21 cellular contexts compared by ENCODE assay signal in genomic region chr3:67414740-67415139, GRCh38.
DNase-seq lines count a peak whose midpoint lies in the region; ATAC-seq and TF ChIP-seq lines count a peak whose summit lies in the region.
"Had no signal": no experiment of that assay in that cellular context is flagged by ENCODE, and none has a peak within 500 bp of the region (broad histone marks: within the 10 kb centered on the region; RNA-seq: fewer than 3 reads in every experiment).

No MANE protein-coding gene starts in this region.

- TF ChIP-seq CTCF in choroid plexus epithelial cell (conservative IDR thresholded peaks at IDR 0.05; ENCODE audit: low read depth, low read length) (no peak), left lung (IDR thresholded peaks at IDR 0.05) (no peak), PC-3 (conservative IDR thresholded peaks at IDR 0.05; ENCODE audit: low read depth, low read length) (no peak)

- H3K36me3 ChIP-seq in left lung (no peaks in the 10 kb centered on the region), PC-3 (ENCODE audit: low read depth, low read length) (no peaks in the 10 kb centered on the region)
- H3K36me3 ChIP-seq: BLaER1, SJSA1 had no signal

- H3K4me1 Mint-ChIP-seq in stimulated activated naive CD8-positive, alpha-beta T cell treated with anti-CD3 and anti-CD28 coated beads, Interleukin-15, amount 100 ng/mL, for 72 hours: peaks cover 5% of the 10 kb centered on the region
- H3K4me1 Mint-ChIP-seq: IgD-negative memory B cell had no signal

- no peak for ATAC-seq in stimulated activated naive CD8-positive, alpha-beta T cell treated with anti-CD3 and anti-CD28 coated beads, Interleukin-15, amount 100 ng/mL, for 72 hours
- no peak for ATAC-seq in stimulated activated naive CD8-positive, alpha-beta T cell treated with anti-CD3 and anti-CD28 coated beads, Interleukin-15, Interleukin-2, amounts not matched to agents 100 U/mL and 50 U/mL, for 24 hours
- ATAC-seq in left lung (peak; percentile 62), PC-3 (no peak)
- ATAC-seq: HCT116 had no signal

- no peak overlapping the region for H3K4me3 ChIP-seq in choroid plexus epithelial cell (ENCODE audit: low read depth, low read length)
- H3K4me3 ChIP-seq in left lung: no peak overlapping the region
- H3K4me3 ChIP-seq in PC-3 (ENCODE audit: low read length): no peak overlapping the region
- H3K4me3 ChIP-seq: BLaER1, PC-9, SJSA1 had no signal

- intact Hi-C loops in left lung (cut with DNase I): no loop called here
- intact Hi-C loops in PC-3 (cut with micrococcal nuclease): no loop called here

- no peaks in the 10 kb centered on the region for H4K20me1 ChIP-seq in PC-3 (ENCODE audit: low read length)
- H4K20me1 ChIP-seq: BLaER1 had no signal

- H3K79me2 ChIP-seq in PC-3 (ENCODE audit: low read length): no peaks in the 10 kb centered on the region

- POLR2A ChIA-PET in PC-3 (lab: Charles Lee; ENCODE audit: unreplicated experiment): no interaction called here

- no peaks in the 10 kb centered on the region for H3F3A ChIP-seq in PC-3 (ENCODE audit: low read length, unreplicated experiment)

- peaks cover 5 to 10% of the 10 kb centered on the region in 2 donors for H3K9me3 Mint-ChIP-seq in stimulated activated naive CD8-positive, alpha-beta T cell treated with anti-CD3 and anti-CD28 coated beads, Interleukin-15, amount 100 ng/mL, for 72 hours
- H3K9me3 Mint-ChIP-seq: IgD-negative memory B cell had no signal

- peak overlapping the region; percentile 19 to 45 for H3K27ac Mint-ChIP-seq in stimulated activated naive CD8-positive, alpha-beta T cell treated with anti-CD3 and anti-CD28 coated beads, Interleukin-15, amount 100 ng/mL, for 72 hours
- H3K27ac Mint-ChIP-seq: CD4-positive, CD25-positive, alpha-beta regulatory T cell; IgD-negative memory B cell had no signal

- no peaks in the 10 kb centered on the region for H3K9me2 ChIP-seq in PC-3 (replicated peaks; ENCODE audit: low read length)

- H3K9me3 ChIP-seq in left lung (peaks cover 2 to 3% of the 10 kb centered on the region in 2 donors), PC-3 (ENCODE audit: low read length) (no peaks in the 10 kb centered on the region)
- H3K9me3 ChIP-seq: SJSA1 had no signal

- CTCF ChIA-PET in PC-3 (lab: Charles Lee): no interaction called here

- H3K27me3 Mint-ChIP-seq in stimulated activated naive CD8-positive, alpha-beta T cell treated with anti-CD3 and anti-CD28 coated beads, Interleukin-15, amount 100 ng/mL, for 72 hours: no peaks in the 10 kb centered on the region
- H3K27me3 Mint-ChIP-seq: CD4-positive, CD25-positive, alpha-beta regulatory T cell; IgD-negative memory B cell had no signal

- H3K4me2 ChIP-seq in PC-3 (ENCODE audit: low read length): no peak overlapping the region
- H3K4me2 ChIP-seq: BLaER1, PC-9 had no signal

- H2AFZ ChIP-seq in PC-3 (ENCODE audit: low read length): no peak overlapping the region
- H2AFZ ChIP-seq: PC-9 had no signal

- H3K27ac ChIP-seq in left lung (no peak overlapping the region), PC-3 (ENCODE audit: low read length) (no peak overlapping the region)
- H3K27ac ChIP-seq: BLaER1, PC-9, SJSA1 had no signal

- no peak overlapping the region for H3K9ac ChIP-seq in PC-3 (ENCODE audit: low read length)
- H3K9ac ChIP-seq: BLaER1 had no signal

- H3K4me1 ChIP-seq in left lung (no peaks in the 10 kb centered on the region), PC-3 (ENCODE audit: insufficient read depth, low read length) (no peaks in the 10 kb centered on the region)
- H3K4me1 ChIP-seq: BLaER1, SJSA1 had no signal

- no peak overlapping the region for H3K4me3 Mint-ChIP-seq in stimulated activated naive CD8-positive, alpha-beta T cell treated with anti-CD3 and anti-CD28 coated beads, Interleukin-15, amount 100 ng/mL, for 72 hours
- H3K4me3 Mint-ChIP-seq: CD4-positive, CD25-positive, alpha-beta regulatory T cell; IgD-negative memory B cell had no signal

- H3K27me3 ChIP-seq in left lung (no peaks in the 10 kb centered on the region), PC-3 (ENCODE audit: low read length) (no peaks in the 10 kb centered on the region)
- H3K27me3 ChIP-seq: BLaER1, SJSA1 had no signal

- no TSS peak for BruUV-seq in PC-3 (replicated peaks; lab: Mats Ljungman, UMichigan)

- no peak for DNase-seq in stimulated activated naive CD8-positive, alpha-beta T cell treated with anti-CD3 and anti-CD28 coated beads, Interleukin-15, amount 100 ng/mL, for 72 hours
- no peak for DNase-seq in stimulated activated naive CD8-positive, alpha-beta T cell treated with anti-CD3 and anti-CD28 coated beads, Interleukin-15, Interleukin-2, amounts not matched to agents 100 U/mL and 50 U/mL, for 24 hours
- DNase-seq in choroid plexus epithelial cell (ENCODE audit: low read depth) (peak; percentile 43), left lung (peak; percentile 9 to 39), PC-3 (no peak), COLO668 (lab: John Stamatoyannopoulos, UW; ENCODE audit: unreplicated experiment) (no peak), NCI-H226 (no peak)
- DNase-seq: CD4-positive, CD25-positive, alpha-beta regulatory T cell; NCI-H1092 treated with DMSO at 0.1 percent for 48 hours; NCI-H1436; NCI-H187; NCI-H2081 treated with DMSO at 0.1 percent for 48 hours; NCI-H2171 treated with DMSO at 0.1 percent for 48 hours; NCI-H524 treated with DMSO at 0.1 percent for 48 hours; NCI-H774; PC-9; Right ventricle myocardium superior had no signal

Comparison
In these comparisons a context has a peak if more than half of its experiments do, and no peak if none do; other contexts are left out.
1. DNase-seq: peak in choroid plexus epithelial cell (single experiment) and left lung (2 of 2); none in stimulated activated naive CD8-positive, alpha-beta T cell treated with anti-CD3 and anti-CD28 coated beads, Interleukin-15, amount 100 ng/mL, for 72 hours (0 of 2), stimulated activated naive CD8-positive, alpha-beta T cell treated with anti-CD3 and anti-CD28 coated beads, Interleukin-15, Interleukin-2, amounts not matched to agents 100 U/mL and 50 U/mL, for 24 hours (single experiment), PC-3 (single experiment), COLO668 (single experiment) and NCI-H226 (single experiment).